In the genomic region with DNA sequence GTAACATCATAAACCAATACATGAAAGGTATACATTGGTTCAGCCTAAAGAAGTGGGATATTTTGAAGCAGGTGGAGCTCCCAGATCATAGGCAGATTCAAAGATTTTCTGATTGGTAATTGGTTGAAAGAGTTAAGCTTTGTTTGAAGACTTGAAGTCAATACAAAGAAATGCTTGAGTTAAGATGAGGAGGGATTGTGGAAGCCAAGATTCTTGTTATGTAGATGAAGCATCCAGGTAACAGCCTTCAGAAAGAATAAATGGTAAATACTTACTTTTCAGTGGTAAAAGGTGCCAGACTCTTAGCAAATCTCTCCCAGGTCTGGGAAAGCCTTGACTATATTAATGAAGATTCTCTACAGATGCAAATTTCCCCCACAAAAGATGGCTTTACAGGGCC, we compare ENCODE assay signal across 34 cellular contexts. TPM values are rescaled to one million over a fixed set of nuclear protein-coding genes. Genes with fewer than 3 reads are reported as not detected.
"Had no signal": no experiment of that assay in that cellular context is flagged by ENCODE, and none has a peak within 500 bp of the region (broad histone marks: within the 10 kb centered on the region; RNA-seq: fewer than 3 reads in every experiment).

No MANE protein-coding gene starts in this region.

- H3K9me3 ChIP-seq: left ventricle myocardium inferior, mucosa of descending colon, ovary, right atrium auricular region, right lobe of liver, testis, thyroid gland, transverse colon, upper lobe of left lung, vagina had no signal

- H3K27me3 ChIP-seq: hepatocyte, ovary, right atrium auricular region, right lobe of liver, testis, thyroid gland, transverse colon, upper lobe of left lung, vagina had no signal

- H3K36me3 ChIP-seq: left ventricle myocardium inferior, ovary, right atrium auricular region, right lobe of liver, thyroid gland, transverse colon, upper lobe of left lung, vagina had no signal

- H3K9me3 Mint-ChIP-seq: memory B cell; naive thymus-derived CD4-positive, alpha-beta T cell; natural killer cell treated with Interleukin-12 subunit alpha and Interleukin-12 subunit beta and Interleukin-15 and Interleukin-18, amount 100 ng/mL, for 72 hours had no signal

- DNase-seq: islet precursor cell; left ventricle myocardium inferior; midbrain; mucosa of descending colon; naive thymus-derived CD4-positive, alpha-beta T cell; ovary; right lobe of liver; stimulated activated CD4-positive, alpha-beta T cell treated with anti-CD3 and anti-CD28 coated beads, Interleukin-1b, Interleukin-23, amount 100 ng/mL, for 48 hours; stimulated activated CD4-positive, alpha-beta T cell treated with anti-CD3 and anti-CD28 coated beads, Interleukin-2, amount 100 ng/mL, for 48 hours; stimulated activated CD4-positive, alpha-beta T cell treated with anti-CD3 and anti-CD28 coated beads, Interleukin-4, amount 100 ng/mL, for 4 hours; stimulated activated CD8-positive, alpha-beta memory T cell treated with anti-CD3 and anti-CD28 coated beads, Interleukin-4, amount 100 ng/mL, for 48 hours; stimulated activated naive CD4-positive, alpha-beta T cell treated with Interleukin-2 at 50 U/mL for 16 hours; stimulated activated naive CD8-positive, alpha-beta T cell treated with anti-CD3 and anti-CD28 coated beads, Interleukin-15, amount 100 ng/mL, for 72 hours; testis; thyroid gland; transverse colon; upper lobe of left lung had no signal

- H3K4me3 Mint-ChIP-seq: memory B cell; naive thymus-derived CD4-positive, alpha-beta T cell; natural killer cell treated with Interleukin-12 subunit alpha and Interleukin-12 subunit beta and Interleukin-15 and Interleukin-18, amount 100 ng/mL, for 72 hours; stimulated activated memory B cell treated with anti-CD40 and anti-IgM and Interleukin-4, amounts not matched to agents 10 μg/mL and 1 μg/mL and 100 μg/mL, for 72 hours; stimulated activated naive CD8-positive, alpha-beta T cell treated with anti-CD3 and anti-CD28 coated beads, Interleukin-15, amount 100 ng/mL, for 72 hours had no signal

- H3K27ac Mint-ChIP-seq: memory B cell; naive thymus-derived CD4-positive, alpha-beta T cell; natural killer cell treated with Interleukin-12 subunit alpha and Interleukin-12 subunit beta and Interleukin-15 and Interleukin-18, amount 100 ng/mL, for 72 hours; progenitor cell of endocrine pancreas; stimulated activated memory B cell treated with anti-CD40 and anti-IgM and Interleukin-4, amounts not matched to agents 10 μg/mL and 1 μg/mL and 100 μg/mL, for 72 hours; stimulated activated naive CD8-positive, alpha-beta T cell treated with anti-CD3 and anti-CD28 coated beads, Interleukin-15, amount 100 ng/mL, for 72 hours had no signal

- H3K4me1 Mint-ChIP-seq: memory B cell; naive thymus-derived CD4-positive, alpha-beta T cell; stimulated activated memory B cell treated with anti-CD40 and anti-IgM and Interleukin-4, amounts not matched to agents 10 μg/mL and 1 μg/mL and 100 μg/mL, for 72 hours; stimulated activated naive CD8-positive, alpha-beta T cell treated with anti-CD3 and anti-CD28 coated beads, Interleukin-15, amount 100 ng/mL, for 72 hours had no signal

- H3K4me3 ChIP-seq: hepatocyte, left ventricle myocardium inferior, lung, mucosa of descending colon, ovary, right atrium auricular region, right lobe of liver, smooth muscle cell, testis, thyroid gland, transverse colon, upper lobe of left lung, vagina had no signal

- H3K4me1 ChIP-seq: left ventricle myocardium inferior, right atrium auricular region, right lobe of liver, testis, thyroid gland, transverse colon, upper lobe of left lung, vagina had no signal

- H3K27ac ChIP-seq: hepatocyte, left ventricle myocardium inferior, ovary, right atrium auricular region, right lobe of liver, testis, thyroid gland, transverse colon, upper lobe of left lung, vagina had no signal

- H3K27me3 Mint-ChIP-seq: progenitor cell of endocrine pancreas; stimulated activated memory B cell treated with anti-CD40 and anti-IgM and Interleukin-4, amounts not matched to agents 10 μg/mL and 1 μg/mL and 100 μg/mL, for 72 hours had no signal

- ATAC-seq: mucosa of descending colon; naive thymus-derived CD4-positive, alpha-beta T cell; natural killer cell treated with Interleukin-12 subunit alpha and Interleukin-12 subunit beta and Interleukin-15 and Interleukin-18, amount 100 ng/mL, for 72 hours; right lobe of liver; stimulated activated memory B cell treated with anti-CD40 and anti-IgM and Interleukin-4, amounts not matched to agents 10 μg/mL and 1 μg/mL and 100 μg/mL, for 72 hours; stimulated activated naive CD8-positive, alpha-beta T cell treated with anti-CD3 and anti-CD28 coated beads, Interleukin-15, amount 100 ng/mL, for 72 hours had no signal

- H3K36me3 Mint-ChIP-seq: memory B cell; naive thymus-derived CD4-positive, alpha-beta T cell; natural killer cell treated with Interleukin-12 subunit alpha and Interleukin-12 subunit beta and Interleukin-15 and Interleukin-18, amount 100 ng/mL, for 72 hours; stimulated activated memory B cell treated with anti-CD40 and anti-IgM and Interleukin-4, amounts not matched to agents 10 μg/mL and 1 μg/mL and 100 μg/mL, for 72 hours had no signal

RNA-seq across cellular contexts. Expression of a gene that starts 49.3 kb away (rescaled TPM):
- total RNA-seq: kidney epithelial cell; lower leg skin; mesenteric fat pad; myocyte; naive thymus-derived CD4-positive, alpha-beta T cell; natural killer cell treated with Interleukin-12 subunit alpha and Interleukin-12 subunit beta and Interleukin-15 and Interleukin-18, amount 100 ng/mL, for 72 hours; progenitor cell of endocrine pancreas; pulmonary artery endothelial cell; renal cortical epithelial cell; right lobe of liver; skeletal muscle tissue; smooth muscle cell; thyroid gland; transverse colon; urinary bladder; vagina had no signal
